ENCODE assay signal across 18 cellular contexts in the genomic region with DNA sequence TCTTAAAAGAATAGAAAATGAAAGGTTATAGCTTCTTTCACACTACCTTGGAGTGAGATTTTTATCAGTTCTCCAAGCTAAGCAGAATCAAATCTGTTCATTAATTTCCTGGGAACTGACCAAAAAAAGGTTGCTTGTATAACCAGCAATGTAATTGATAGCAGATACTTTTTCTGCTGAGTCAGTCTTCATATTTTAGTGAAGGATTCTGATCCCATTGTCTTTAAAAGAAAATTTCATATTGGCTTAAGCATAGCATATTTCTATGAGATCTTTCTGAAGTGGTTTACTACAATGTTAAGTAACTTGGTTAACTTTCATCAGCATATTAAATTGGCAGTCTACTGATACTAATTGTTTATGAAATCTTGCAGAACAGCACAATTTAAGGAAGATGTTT.
DNase-seq lines count a peak whose midpoint lies in the region; ATAC-seq, FAIRE-seq and TF ChIP-seq lines count a peak whose summit lies in the region.
"Had no signal": no experiment of that assay in that cellular context is flagged by ENCODE, and none has a peak within 500 bp of the region (broad histone marks: within the 10 kb centered on the region; RNA-seq: fewer than 3 reads in every experiment).

No MANE protein-coding gene starts in this region.

- no peak for TF ChIP-seq CTCF in A673 (conservative IDR thresholded peaks at IDR 0.05; ENCODE audit: low read depth, low read length)
- TF ChIP-seq CTCF in AG10803 (conservative IDR thresholded peaks at IDR 0.05; ENCODE audit: low read length) = no peak
- TF ChIP-seq CTCF in K562 (IDR thresholded peaks at IDR 0.05 in 2 of 3, conservative IDR thresholded peaks at IDR 0.05 in 1 of 3; ENCODE audit: insufficient read depth in 2 of 3, low read depth in 1 of 3, low read length in 3 of 3) = no peak

- H3K4me3 ChIP-seq in A673 (ENCODE audit: low read depth, low read length, poor library complexity, severe bottlenecking) (no peak overlapping the region), AG10803 (ENCODE audit: low read length) (no peak overlapping the region), K562 (no peak overlapping the region)
- H3K4me3 ChIP-seq: HAP-1 had no signal

- CTCF ChIA-PET in A673 (lab: Charles Lee) (no interaction called here), K562 (lab: Yijun Ruan, JAX; ENCODE audit: low intra/inter-chr PET ratio) (no interaction called here)

- POLR2A ChIA-PET in A673 (lab: Charles Lee; ENCODE audit: low non-redundant PET) = no interaction called here
- POLR2A ChIA-PET in K562 (lab: Yijun Ruan, JAX) = no interaction called here

- H3K27ac ChIP-seq in A673 (ENCODE audit: low read depth, low read length, poor library complexity, severe bottlenecking) = peak overlapping the region; percentile 16
- H3K27ac ChIP-seq in K562 (ENCODE audit: extremely low read depth, low read depth, low read length) = no peak overlapping the region

- no peak overlapping the region for H2AFZ ChIP-seq in K562 (ENCODE audit: low read depth, low read length)

- H3K36me3 ChIP-seq in A673 (ENCODE audit: insufficient read depth, low read length, poor library complexity, severe bottlenecking) (no peaks in the 10 kb centered on the region), K562 (ENCODE audit: control insufficient read depth, insufficient read depth, low read length) (no peaks in the 10 kb centered on the region)
- H3K36me3 ChIP-seq: HAP-1 had no signal

- intact Hi-C loops in A673 (cut with micrococcal nuclease; ENCODE audit: unreplicated experiment) (no loop called here), K562 (cut with micrococcal nuclease) (no loop called here)

- H3K27me3 ChIP-seq in A673 (replicated peaks; ENCODE audit: insufficient read depth, low read depth, low read length, poor library complexity) (no peaks in the 10 kb centered on the region), K562 (ENCODE audit: control insufficient read depth in 2 of 2, insufficient read depth in 2 of 2, low read length in 2 of 2) (no peaks in the 10 kb centered on the region)

- no peak for TF ChIP-seq POLR2A in K562 (conservative IDR thresholded peaks at IDR 0.05)

- no peaks in the 10 kb centered on the region for H3K9me1 ChIP-seq in K562 (ENCODE audit: control insufficient read depth, insufficient read depth, low read length)

- no peaks in the 10 kb centered on the region for H4K20me1 ChIP-seq in K562 (replicated peaks; ENCODE audit: control insufficient read depth, insufficient read depth, low read length)

- TF ChIP-seq RAD21 in K562 (CRISPR knock-in tag; conservative IDR thresholded peaks at IDR 0.05 in 1 of 2, IDR thresholded peaks at IDR 0.05 in 1 of 2) = no peak

- no TSS peak for BruUV-seq in A673 (replicated peaks; lab: Mats Ljungman, UMichigan)
- no TSS peak for BruUV-seq in K562 (replicated peaks; lab: Mats Ljungman, UMichigan)

- no peak overlapping the region for H3K9ac ChIP-seq in K562 (ENCODE audit: insufficient read depth in 1 of 2, low read depth in 2 of 2, low read length in 2 of 2)

- FAIRE-seq in K562 (lab: Jason Lieb, UNC) = no peak
- FAIRE-seq: A204.1, GM12891, H1, HTR-8/SVneo had no signal

- H3K79me2 ChIP-seq in K562 (ENCODE audit: control insufficient read depth, insufficient read depth, low read length) = no peaks in the 10 kb centered on the region

- H3K4me2 ChIP-seq in K562 (ENCODE audit: insufficient read depth, low read length) = no peak overlapping the region

- H3K9me3 ChIP-seq in A673 (ENCODE audit: low read depth, low read length, poor library complexity, severe bottlenecking) (no peaks in the 10 kb centered on the region), K562 (replicated peaks; ENCODE audit: control insufficient read depth, insufficient read depth, low read depth, low read length) (no peaks in the 10 kb centered on the region)
- H3K9me3 ChIP-seq: HAP-1 had no signal

- in situ Hi-C loops in K562 (cut with MboI) = no loop called here

- DNase-seq in A673 (ENCODE audit: low spot score) (peak; percentile 8), AG10803 (ENCODE audit: low read depth) (peak; percentile 48), K562 (ENCODE audit: extremely low read depth in 1 of 4, low spot score in 3 of 4) (no peak), fibroblast of peridontal ligament (ENCODE audit: extremely low read depth) (peak; percentile 82), iPS-NIHi11 (ENCODE audit: low spot score) (no peak), NCI-H510A (lab: John Stamatoyannopoulos, UW) (no peak)
- DNase-seq: C1 segment of cervical spinal cord; Calu3; CD4-positive, alpha-beta T cell; DMS 273 treated with DMSO at 0.1 percent for 48 hours; KBM-7 had no signal

- TF ChIP-seq EP300 in K562 (IDR thresholded peaks at IDR 0.05; ENCODE audit: low read length) = no peak

- ATAC-seq in K562 (no peak), GM21526 (IDR thresholded peaks at IDR 0.05; ENCODE audit: low FRiP score, unreplicated experiment) (no peak), GM21528 (IDR thresholded peaks at IDR 0.05; ENCODE audit: low FRiP score, unreplicated experiment) (no peak)

- no peaks in the 10 kb centered on the region for H3K4me1 ChIP-seq in A673 (ENCODE audit: insufficient read depth, low read length, poor library complexity, severe bottlenecking)
- no peaks in the 10 kb centered on the region for H3K4me1 ChIP-seq in K562 (replicated peaks in 1 of 2; ENCODE audit: control insufficient read depth in 2 of 2, insufficient read depth in 2 of 2, low read length in 2 of 2)
- H3K4me1 ChIP-seq: HAP-1 had no signal

TF ChIP-seq in K562, 482 proteins besides CTCF, POLR2A, EP300 and RAD21:
- TF ChIP-seq, protein P1, sequence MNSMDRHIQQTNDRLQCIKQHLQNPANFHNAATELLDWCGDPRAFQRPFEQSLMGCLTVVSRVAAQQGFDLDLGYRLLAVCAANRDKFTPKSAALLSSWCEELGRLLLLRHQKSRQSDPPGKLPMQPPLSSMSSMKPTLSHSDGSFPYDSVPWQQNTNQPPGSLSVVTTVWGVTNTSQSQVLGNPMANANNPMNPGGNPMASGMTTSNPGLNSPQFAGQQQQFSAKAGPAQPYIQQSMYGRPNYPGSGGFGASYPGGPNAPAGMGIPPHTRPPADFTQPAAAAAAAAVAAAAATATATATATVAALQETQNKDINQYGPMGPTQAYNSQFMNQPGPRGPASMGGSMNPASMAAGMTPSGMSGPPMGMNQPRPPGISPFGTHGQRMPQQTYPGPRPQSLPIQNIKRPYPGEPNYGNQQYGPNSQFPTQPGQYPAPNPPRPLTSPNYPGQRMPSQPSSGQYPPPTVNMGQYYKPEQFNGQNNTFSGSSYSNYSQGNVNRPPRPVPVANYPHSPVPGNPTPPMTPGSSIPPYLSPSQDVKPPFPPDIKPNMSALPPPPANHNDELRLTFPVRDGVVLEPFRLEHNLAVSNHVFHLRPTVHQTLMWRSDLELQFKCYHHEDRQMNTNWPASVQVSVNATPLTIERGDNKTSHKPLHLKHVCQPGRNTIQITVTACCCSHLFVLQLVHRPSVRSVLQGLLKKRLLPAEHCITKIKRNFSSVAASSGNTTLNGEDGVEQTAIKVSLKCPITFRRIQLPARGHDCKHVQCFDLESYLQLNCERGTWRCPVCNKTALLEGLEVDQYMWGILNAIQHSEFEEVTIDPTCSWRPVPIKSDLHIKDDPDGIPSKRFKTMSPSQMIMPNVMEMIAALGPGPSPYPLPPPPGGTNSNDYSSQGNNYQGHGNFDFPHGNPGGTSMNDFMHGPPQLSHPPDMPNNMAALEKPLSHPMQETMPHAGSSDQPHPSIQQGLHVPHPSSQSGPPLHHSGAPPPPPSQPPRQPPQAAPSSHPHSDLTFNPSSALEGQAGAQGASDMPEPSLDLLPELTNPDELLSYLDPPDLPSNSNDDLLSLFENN (IDR thresholded peaks at IDR 0.05; ENCODE audit: low read depth in 2 of 2, low read length in 2 of 2) = no peak
- 0 out of 2 replicates have a peak, but pooled peaks have one; percentile 7 for TF ChIP-seq ZNF316 (IDR thresholded peaks at IDR 0.05)
TF ChIP-seq in K562: peak in this region for 1.

Comparison
In these comparisons a context has a peak if more than half of its experiments do, and no peak if none do; other contexts are left out.
1. DNase-seq: peak in A673 (single experiment), AG10803 (single experiment) and fibroblast of peridontal ligament (single experiment); none in K562 (0 of 4), iPS-NIHi11 (single experiment) and NCI-H510A (single experiment).